In the genomic region with DNA sequence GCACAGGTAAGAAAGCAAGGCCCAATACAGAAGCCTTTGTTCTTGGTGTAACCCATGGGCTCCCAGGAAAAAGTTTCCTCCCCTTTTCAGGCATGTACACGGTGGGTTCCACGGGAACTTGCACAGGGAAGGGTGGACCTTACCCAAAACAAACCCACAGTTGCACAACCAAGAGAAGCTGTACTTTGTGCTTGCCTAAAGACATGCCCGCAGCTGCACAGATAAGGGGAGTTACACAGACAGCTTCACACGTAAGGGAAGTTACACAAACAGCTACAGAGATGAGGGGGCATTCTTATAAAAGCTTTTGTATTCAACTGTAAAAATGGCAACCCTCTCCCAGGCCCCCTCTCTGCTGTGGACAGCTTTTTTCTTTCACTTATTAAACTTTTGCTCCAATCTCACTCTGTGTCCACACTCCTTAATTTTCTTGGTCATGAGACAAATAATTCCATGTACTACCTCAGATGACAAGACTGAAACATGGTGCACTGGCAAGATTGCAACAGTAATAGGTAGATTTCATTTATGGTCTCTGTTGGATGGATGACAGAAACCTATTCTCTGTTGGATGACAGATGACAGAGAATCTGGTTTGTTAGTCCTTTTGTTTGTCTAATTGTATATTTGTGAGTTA, we compare ENCODE assay signal across 3 cellular contexts.
A peak's percentile ranks its signal among the peaks of the same experiment; 100 is the strongest.
TF ChIP-seq lines count a peak whose summit lies in the region.

No MANE protein-coding gene starts in this region.

TF ChIP-seq in HEK293, 187 proteins besides CTCF, POLR2A, EP300 and RAD21:
- TF ChIP-seq SETDB1 (IDR thresholded peaks at IDR 0.05; ENCODE audit: insufficient read length, low read length) (peak; percentile 73), ZNF530 (tag by site-specific recombination; IDR thresholded peaks at IDR 0.05; ENCODE audit: low read depth) (no peak)

TF ChIP-seq in WTC11, 78 proteins besides CTCF, POLR2A, EP300 and RAD21:
- no peak for TF ChIP-seq NR3C1 (CRISPR knock-in tag; conservative IDR thresholded peaks at IDR 0.05; ENCODE audit: low read depth)
- TF ChIP-seq SMAD4 (CRISPR knock-in tag; IDR thresholded peaks at IDR 0.05), result no peak
- no peak for TF ChIP-seq NFATC4 (CRISPR knock-in tag; IDR thresholded peaks at IDR 0.05)
- peak; percentile 39; the same call in 1 of the 2 replicates for TF ChIP-seq GABPB1 (CRISPR knock-in tag; IDR thresholded peaks at IDR 0.05)

TF ChIP-seq in SK-N-SH treated with all-trans-retinoic acid at 6 μM for 48 hours, 23 proteins besides CTCF, POLR2A, EP300 and RAD21:
- TF ChIP-seq ZNF70 (CRISPR knock-in tag; IDR thresholded peaks at IDR 0.05), result no peak
- TF ChIP-seq, protein P1, sequence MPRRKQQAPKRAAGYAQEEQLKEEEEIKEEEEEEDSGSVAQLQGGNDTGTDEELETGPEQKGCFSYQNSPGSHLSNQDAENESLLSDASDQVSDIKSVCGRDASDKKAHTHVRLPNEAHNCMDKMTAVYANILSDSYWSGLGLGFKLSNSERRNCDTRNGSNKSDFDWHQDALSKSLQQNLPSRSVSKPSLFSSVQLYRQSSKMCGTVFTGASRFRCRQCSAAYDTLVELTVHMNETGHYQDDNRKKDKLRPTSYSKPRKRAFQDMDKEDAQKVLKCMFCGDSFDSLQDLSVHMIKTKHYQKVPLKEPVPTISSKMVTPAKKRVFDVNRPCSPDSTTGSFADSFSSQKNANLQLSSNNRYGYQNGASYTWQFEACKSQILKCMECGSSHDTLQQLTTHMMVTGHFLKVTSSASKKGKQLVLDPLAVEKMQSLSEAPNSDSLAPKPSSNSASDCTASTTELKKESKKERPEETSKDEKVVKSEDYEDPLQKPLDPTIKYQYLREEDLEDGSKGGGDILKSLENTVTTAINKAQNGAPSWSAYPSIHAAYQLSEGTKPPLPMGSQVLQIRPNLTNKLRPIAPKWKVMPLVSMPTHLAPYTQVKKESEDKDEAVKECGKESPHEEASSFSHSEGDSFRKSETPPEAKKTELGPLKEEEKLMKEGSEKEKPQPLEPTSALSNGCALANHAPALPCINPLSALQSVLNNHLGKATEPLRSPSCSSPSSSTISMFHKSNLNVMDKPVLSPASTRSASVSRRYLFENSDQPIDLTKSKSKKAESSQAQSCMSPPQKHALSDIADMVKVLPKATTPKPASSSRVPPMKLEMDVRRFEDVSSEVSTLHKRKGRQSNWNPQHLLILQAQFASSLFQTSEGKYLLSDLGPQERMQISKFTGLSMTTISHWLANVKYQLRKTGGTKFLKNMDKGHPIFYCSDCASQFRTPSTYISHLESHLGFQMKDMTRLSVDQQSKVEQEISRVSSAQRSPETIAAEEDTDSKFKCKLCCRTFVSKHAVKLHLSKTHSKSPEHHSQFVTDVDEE (CRISPR knock-in tag; IDR thresholded peaks at IDR 0.05), result no peak
- no peak for TF ChIP-seq TCF4 (CRISPR knock-in tag; IDR thresholded peaks at IDR 0.05; ENCODE audit: borderline replicate concordance)
- no peak for TF ChIP-seq SNAI2 (CRISPR knock-in tag; IDR thresholded peaks at IDR 0.05)
- TF ChIP-seq, protein P2, sequence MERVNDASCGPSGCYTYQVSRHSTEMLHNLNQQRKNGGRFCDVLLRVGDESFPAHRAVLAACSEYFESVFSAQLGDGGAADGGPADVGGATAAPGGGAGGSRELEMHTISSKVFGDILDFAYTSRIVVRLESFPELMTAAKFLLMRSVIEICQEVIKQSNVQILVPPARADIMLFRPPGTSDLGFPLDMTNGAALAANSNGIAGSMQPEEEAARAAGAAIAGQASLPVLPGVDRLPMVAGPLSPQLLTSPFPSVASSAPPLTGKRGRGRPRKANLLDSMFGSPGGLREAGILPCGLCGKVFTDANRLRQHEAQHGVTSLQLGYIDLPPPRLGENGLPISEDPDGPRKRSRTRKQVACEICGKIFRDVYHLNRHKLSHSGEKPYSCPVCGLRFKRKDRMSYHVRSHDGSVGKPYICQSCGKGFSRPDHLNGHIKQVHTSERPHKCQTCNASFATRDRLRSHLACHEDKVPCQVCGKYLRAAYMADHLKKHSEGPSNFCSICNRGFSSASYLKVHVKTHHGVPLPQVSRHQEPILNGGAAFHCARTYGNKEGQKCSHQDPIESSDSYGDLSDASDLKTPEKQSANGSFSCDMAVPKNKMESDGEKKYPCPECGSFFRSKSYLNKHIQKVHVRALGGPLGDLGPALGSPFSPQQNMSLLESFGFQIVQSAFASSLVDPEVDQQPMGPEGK (CRISPR knock-in tag; IDR thresholded peaks at IDR 0.05; ENCODE audit: borderline replicate concordance), result no peak
- TF ChIP-seq GLIS3 (CRISPR knock-in tag; IDR thresholded peaks at IDR 0.05), result no peak
- TF ChIP-seq PPARA (CRISPR knock-in tag; IDR thresholded peaks at IDR 0.05; ENCODE audit: borderline replicate concordance), result no peak
- TF ChIP-seq TOX (CRISPR knock-in tag; IDR thresholded peaks at IDR 0.05; ENCODE audit: borderline replicate concordance), result no peak
- no peak for TF ChIP-seq ESRRG (CRISPR knock-in tag; IDR thresholded peaks at IDR 0.05)
- TF ChIP-seq ZNF565 (CRISPR knock-in tag; conservative IDR thresholded peaks at IDR 0.05; ENCODE audit: low read depth), result no peak
- TF ChIP-seq ISL1 (CRISPR knock-in tag; IDR thresholded peaks at IDR 0.05), result no peak
- no peak for TF ChIP-seq RARB (CRISPR knock-in tag; IDR thresholded peaks at IDR 0.05)
- no peak for TF ChIP-seq CSDC2 (CRISPR knock-in tag; IDR thresholded peaks at IDR 0.05)
- no peak for TF ChIP-seq POU6F1 (CRISPR knock-in tag; IDR thresholded peaks at IDR 0.05; ENCODE audit: borderline replicate concordance, low read depth)
